20 cellular contexts compared by ENCODE assay signal in the genomic region with DNA sequence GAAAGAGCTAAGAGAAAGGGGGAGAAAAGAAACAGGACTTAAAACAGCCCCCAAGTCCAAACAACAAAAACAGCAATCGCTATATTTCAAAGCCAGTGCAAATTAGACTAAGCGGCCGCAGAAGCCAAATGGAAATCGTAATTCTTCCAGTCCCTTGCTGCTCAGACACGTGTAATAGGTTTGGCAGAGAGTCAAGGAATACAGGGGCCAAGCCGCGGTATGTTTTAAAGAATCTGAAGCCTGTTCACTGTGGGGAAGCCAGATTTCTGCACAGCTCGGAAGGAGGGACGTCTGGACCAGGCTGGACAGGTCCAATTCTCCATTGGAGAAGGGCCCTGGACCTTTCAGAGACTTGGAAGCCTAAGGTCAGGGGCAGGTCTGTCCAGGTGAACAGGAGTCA.
DNase-seq lines count a peak whose midpoint lies in the region; ATAC-seq and TF ChIP-seq lines count a peak whose summit lies in the region.
"Had no signal": no experiment of that assay in that cellular context is flagged by ENCODE, and none has a peak within 500 bp of the region (broad histone marks: within the 10 kb centered on the region; RNA-seq: fewer than 3 reads in every experiment).

No MANE protein-coding gene starts in this region.

- no peak overlapping the region for H3K4me3 ChIP-seq in AG10803 (ENCODE audit: low read length)
- H3K4me3 ChIP-seq: breast epithelium, esophagus squamous epithelium, GM23248, ovary had no signal

- H3K27me3 Mint-ChIP-seq in chondrocyte (ENCODE audit: low read depth), result peaks cover 2% of the 10 kb centered on the region

- no peaks in the 10 kb centered on the region for H3K36me3 Mint-ChIP-seq in chondrocyte (ENCODE audit: low read depth)

- peaks cover 7% of the 10 kb centered on the region for H3K9me3 Mint-ChIP-seq in chondrocyte (ENCODE audit: low read depth)
- H3K9me3 Mint-ChIP-seq: activated naive CD4-positive, alpha-beta T cell treated with anti-CD3 and anti-CD28 coated beads for 36 hours had no signal

- H3K27ac Mint-ChIP-seq in chondrocyte (ENCODE audit: unreplicated experiment), result peak overlapping the region; percentile 94
- H3K27ac Mint-ChIP-seq: activated naive CD4-positive, alpha-beta T cell treated with anti-CD3 and anti-CD28 coated beads for 36 hours had no signal

- peaks cover 46% of the 10 kb centered on the region for H3K4me1 Mint-ChIP-seq in chondrocyte (ENCODE audit: low read depth)

- ATAC-seq in esophagus mucosa, result no peak

- TF ChIP-seq CTCF in AG10803 (conservative IDR thresholded peaks at IDR 0.05; ENCODE audit: low read length), result no peak
- TF ChIP-seq CTCF in chondrocyte (IDR thresholded peaks at IDR 0.05), result no peak

- peak; percentile 84 for DNase-seq in AG10803 (ENCODE audit: low read depth)
- peak; percentile 24 for DNase-seq in HT1080 (ENCODE audit: low read depth)
- no peak for DNase-seq in chondrocyte (ENCODE audit: low spot score)
- peak; percentile 2 for DNase-seq in myocyte (ENCODE audit: low read depth)
- no peak for DNase-seq in NCI-H82 (lab: John Stamatoyannopoulos, UW)
- no peak for DNase-seq in midbrain (lab: John Stamatoyannopoulos, UW)
- DNase-seq in DMS153 treated with DMSO at 0.1 percent for 48 hours (lab: John Stamatoyannopoulos, UW; ENCODE audit: unreplicated experiment), result no peak
- DNase-seq: activated CD4-positive, alpha-beta T cell treated with anti-CD3 and anti-CD28 coated beads, Interleukin-2, amount 50 U/mL, for 48 hours; activated naive CD4-positive, alpha-beta T cell treated with anti-CD3 and anti-CD28 coated beads for 36 hours; Caco-2; esophagus squamous epithelium; GDM1; GM23248; NCI-H1048; small intestine; stimulated activated CD4-positive, alpha-beta T cell treated with anti-CD3 and anti-CD28 coated beads, Interleukin-4, amount 100 ng/mL, for 4 hours; stimulated activated CD8-positive, alpha-beta memory T cell treated with anti-CD3 and anti-CD28 coated beads, Interleukin-4, amount 100 ng/mL, for 48 hours had no signal

- H3K4me3 Mint-ChIP-seq in chondrocyte (ENCODE audit: unreplicated experiment), result peak overlapping the region; percentile 33
- H3K4me3 Mint-ChIP-seq: activated naive CD4-positive, alpha-beta T cell treated with anti-CD3 and anti-CD28 coated beads for 36 hours had no signal

Comparison
In these comparisons a context has a peak if more than half of its experiments do, and no peak if none do; other contexts are left out.
1. DNase-seq: peak in AG10803 (single experiment), HT1080 (single experiment) and myocyte (single experiment); none in chondrocyte (single experiment), NCI-H82 (single experiment), midbrain (single experiment) and DMS153 treated with DMSO at 0.1 percent for 48 hours (single experiment).